In the genomic region with DNA sequence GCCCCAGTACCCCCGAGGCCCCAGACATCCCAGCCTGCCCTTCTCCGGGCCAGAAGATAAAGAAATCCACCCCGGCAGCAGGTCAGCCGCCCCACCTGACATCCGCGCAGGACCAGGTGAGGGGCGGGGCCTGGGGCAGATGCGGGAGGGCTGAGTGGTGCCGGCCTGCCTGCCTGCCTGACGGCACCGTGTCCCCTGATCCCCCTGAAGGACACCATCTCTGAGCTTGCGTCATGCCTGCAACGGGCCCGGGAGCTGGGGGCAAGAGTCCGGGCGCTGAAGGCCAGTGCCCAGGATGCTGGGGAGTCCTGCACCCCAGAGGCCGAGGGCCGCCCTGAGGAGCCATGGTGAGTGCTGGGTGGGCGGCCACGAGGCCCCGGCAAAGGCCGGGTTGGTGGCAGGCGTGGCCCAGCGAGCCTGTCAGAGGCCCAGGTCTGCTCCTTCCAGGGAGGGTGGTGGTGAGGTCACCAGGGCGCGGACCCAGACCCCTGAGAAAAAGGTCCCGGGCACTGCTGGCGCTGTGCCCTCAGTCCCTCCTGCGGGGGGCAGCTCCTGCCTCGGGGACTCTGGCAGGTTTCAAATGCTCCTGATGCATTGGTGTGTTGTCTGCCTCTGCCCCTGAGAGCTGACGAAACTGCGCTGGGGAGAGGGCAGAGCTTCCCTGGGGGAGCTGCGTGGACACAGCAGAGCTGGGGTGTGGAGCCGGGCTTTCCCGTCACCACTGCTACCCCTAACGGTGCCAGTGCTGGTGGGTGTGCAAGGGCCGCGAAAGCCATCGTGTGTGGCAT, we compare ENCODE assay signal across 1 cellular context.
TF ChIP-seq lines count a peak whose summit lies in the region.

No MANE protein-coding gene starts in this region.

TF ChIP-seq in K562, 482 proteins besides CTCF, POLR2A, EP300 and RAD21 (continues in another document):
- TF ChIP-seq ATF7 (IDR thresholded peaks at IDR 0.05) (peak; percentile 28; the same call in 1 of the 2 replicates), ESRRA (IDR thresholded peaks at IDR 0.05; ENCODE audit: borderline replicate concordance, low read depth) (0 out of 2 replicates have a peak, but pooled peaks have one; percentile 26), KAT7 (CRISPR knock-in tag; IDR thresholded peaks at IDR 0.05; ENCODE audit: borderline replicate concordance) (peak; percentile 96), ZNF830 (CRISPR knock-in tag; IDR thresholded peaks at IDR 0.05) (no peak), LCOR (CRISPR knock-in tag; IDR thresholded peaks at IDR 0.05) (peak; percentile 52; the same call in 1 of the 2 replicates), ZNF274 (IDR thresholded peaks at IDR 0.05; ENCODE audit: borderline replicate concordance, low read depth, low read length) (no peak), TGIF2 (CRISPR knock-in tag; IDR thresholded peaks at IDR 0.05) (0 out of 2 replicates have a peak, but pooled peaks have one; percentile 28), TARDBP (IDR thresholded peaks at IDR 0.05) (no peak), TCF7L2 (IDR thresholded peaks at IDR 0.05; ENCODE audit: low read depth, low read length) (no peak), HNRNPLL (IDR thresholded peaks at IDR 0.05; ENCODE audit: low read depth, low read length, poor library complexity, severe bottlenecking) (no peak), JUN (IDR thresholded peaks at IDR 0.05; ENCODE audit: borderline replicate concordance, low read depth, low read length) (no peak), JUN (CRISPR knock-in tag; IDR thresholded peaks at IDR 0.05; ENCODE audit: borderline replicate concordance) (no peak), HOXB6 (CRISPR knock-in tag; IDR thresholded peaks at IDR 0.05; ENCODE audit: borderline replicate concordance) (no peak), SIX5 (IDR thresholded peaks at IDR 0.05; ENCODE audit: borderline replicate concordance in 1 of 2, insufficient read depth in 1 of 2, low read depth in 1 of 2, low read length in 2 of 2) (no peak), PHF21A (IDR thresholded peaks at IDR 0.05; ENCODE audit: borderline replicate concordance, low read depth) (no peak), LARP7 (IDR thresholded peaks at IDR 0.05) (no peak), ELF2 (CRISPR knock-in tag; IDR thresholded peaks at IDR 0.05) (no peak), ZBED1 (IDR thresholded peaks at IDR 0.05) (no peak), KAT8 (IDR thresholded peaks at IDR 0.05; ENCODE audit: low read depth) (no peak), SIRT6 (IDR thresholded peaks at IDR 0.05; ENCODE audit: low read depth, low read length) (no peak), GTF2F1 (IDR thresholded peaks at IDR 0.05; ENCODE audit: low read depth, low read length) (no peak), CTBP1 (IDR thresholded peaks at IDR 0.05; ENCODE audit: borderline replicate concordance) (peak; percentile 17; the same call in 1 of the 2 replicates), MYC (IDR thresholded peaks at IDR 0.05; ENCODE audit: low read depth, low read length) (no peak), MYC (CRISPR knock-in tag; IDR thresholded peaks at IDR 0.05; ENCODE audit: borderline replicate concordance, low read depth) (no peak), U2AF2 (optimal IDR thresholded peaks at IDR 0.05; ENCODE audit: low read depth, low read length) (no peak), GATAD2B (IDR thresholded peaks at IDR 0.05; ENCODE audit: borderline replicate concordance) (no peak), ZNF644 (tag; IDR thresholded peaks at IDR 0.05; ENCODE audit: low read depth) (no peak), HINFP (tag; conservative IDR thresholded peaks at IDR 0.05; ENCODE audit: low read depth) (no peak), GABPB1 (CRISPR knock-in tag; IDR thresholded peaks at IDR 0.05) (peak; percentile 67), ILK (tag; IDR thresholded peaks at IDR 0.05; ENCODE audit: borderline replicate concordance, low read depth) (no peak), ZNF354B (CRISPR knock-in tag; IDR thresholded peaks at IDR 0.05) (no peak), NFIX (CRISPR knock-in tag; IDR thresholded peaks at IDR 0.05; ENCODE audit: low read depth) (no peak), CHD1 (IDR thresholded peaks at IDR 0.05; ENCODE audit: low read length) (peak; percentile 54), NFIC (IDR thresholded peaks at IDR 0.05) (peak; percentile 17; the same call in 1 of the 2 replicates), HNRNPK (IDR thresholded peaks at IDR 0.05; ENCODE audit: low read depth, low read length, poor library complexity, severe bottlenecking) (no peak), KDM1A (IDR thresholded peaks at IDR 0.05) (no peak), ZNF12 (CRISPR knock-in tag; IDR thresholded peaks at IDR 0.05) (no peak), ZNF224 (CRISPR knock-in tag; IDR thresholded peaks at IDR 0.05) (no peak), RERE (CRISPR knock-in tag; IDR thresholded peaks at IDR 0.05; ENCODE audit: borderline replicate concordance) (0 out of 2 replicates have a peak, but pooled peaks have one; percentile 54), FOXM1 (IDR thresholded peaks at IDR 0.05; ENCODE audit: low read depth) (no peak), FOXM1 (CRISPR knock-in tag; IDR thresholded peaks at IDR 0.05; ENCODE audit: low read depth) (0 out of 2 replicates have a peak, but pooled peaks have one; percentile 47), TFAP4 (CRISPR knock-in tag; IDR thresholded peaks at IDR 0.05; ENCODE audit: borderline replicate concordance) (peak; percentile 78), NR3C1 (CRISPR knock-in tag; IDR thresholded peaks at IDR 0.05) (no peak), ZEB2 (IDR thresholded peaks at IDR 0.05) (peak; percentile 14; the same call in 1 of the 2 replicates), GATA2 (CRISPR knock-in tag; IDR thresholded peaks at IDR 0.05) (no peak), BRD4 (IDR thresholded peaks at IDR 0.05) (no peak), CCNT2 (IDR thresholded peaks at IDR 0.05; ENCODE audit: borderline replicate concordance, extremely low read depth, insufficient read length, low read depth, low read length) (no peak), SP2 (IDR thresholded peaks at IDR 0.05; ENCODE audit: extremely low read depth, low read depth, low read length, poor library complexity, severe bottlenecking) (no peak), EGR1 (conservative IDR thresholded peaks at IDR 0.05) (no peak), DDX20 (tag; IDR thresholded peaks at IDR 0.05; ENCODE audit: low read depth) (no peak)
- TF ChIP-seq, protein P1, sequence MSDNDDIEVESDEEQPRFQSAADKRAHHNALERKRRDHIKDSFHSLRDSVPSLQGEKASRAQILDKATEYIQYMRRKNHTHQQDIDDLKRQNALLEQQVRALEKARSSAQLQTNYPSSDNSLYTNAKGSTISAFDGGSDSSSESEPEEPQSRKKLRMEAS (CRISPR knock-in tag; IDR thresholded peaks at IDR 0.05), result peak; percentile 34; the same call in 1 of the 2 replicates
- TF ChIP-seq, protein P2, sequence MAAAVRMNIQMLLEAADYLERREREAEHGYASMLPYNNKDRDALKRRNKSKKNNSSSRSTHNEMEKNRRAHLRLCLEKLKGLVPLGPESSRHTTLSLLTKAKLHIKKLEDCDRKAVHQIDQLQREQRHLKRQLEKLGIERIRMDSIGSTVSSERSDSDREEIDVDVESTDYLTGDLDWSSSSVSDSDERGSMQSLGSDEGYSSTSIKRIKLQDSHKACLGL (CRISPR knock-in tag; IDR thresholded peaks at IDR 0.05; ENCODE audit: borderline replicate concordance, poor library complexity, severe bottlenecking), result no peak
- TF ChIP-seq, protein P3, sequence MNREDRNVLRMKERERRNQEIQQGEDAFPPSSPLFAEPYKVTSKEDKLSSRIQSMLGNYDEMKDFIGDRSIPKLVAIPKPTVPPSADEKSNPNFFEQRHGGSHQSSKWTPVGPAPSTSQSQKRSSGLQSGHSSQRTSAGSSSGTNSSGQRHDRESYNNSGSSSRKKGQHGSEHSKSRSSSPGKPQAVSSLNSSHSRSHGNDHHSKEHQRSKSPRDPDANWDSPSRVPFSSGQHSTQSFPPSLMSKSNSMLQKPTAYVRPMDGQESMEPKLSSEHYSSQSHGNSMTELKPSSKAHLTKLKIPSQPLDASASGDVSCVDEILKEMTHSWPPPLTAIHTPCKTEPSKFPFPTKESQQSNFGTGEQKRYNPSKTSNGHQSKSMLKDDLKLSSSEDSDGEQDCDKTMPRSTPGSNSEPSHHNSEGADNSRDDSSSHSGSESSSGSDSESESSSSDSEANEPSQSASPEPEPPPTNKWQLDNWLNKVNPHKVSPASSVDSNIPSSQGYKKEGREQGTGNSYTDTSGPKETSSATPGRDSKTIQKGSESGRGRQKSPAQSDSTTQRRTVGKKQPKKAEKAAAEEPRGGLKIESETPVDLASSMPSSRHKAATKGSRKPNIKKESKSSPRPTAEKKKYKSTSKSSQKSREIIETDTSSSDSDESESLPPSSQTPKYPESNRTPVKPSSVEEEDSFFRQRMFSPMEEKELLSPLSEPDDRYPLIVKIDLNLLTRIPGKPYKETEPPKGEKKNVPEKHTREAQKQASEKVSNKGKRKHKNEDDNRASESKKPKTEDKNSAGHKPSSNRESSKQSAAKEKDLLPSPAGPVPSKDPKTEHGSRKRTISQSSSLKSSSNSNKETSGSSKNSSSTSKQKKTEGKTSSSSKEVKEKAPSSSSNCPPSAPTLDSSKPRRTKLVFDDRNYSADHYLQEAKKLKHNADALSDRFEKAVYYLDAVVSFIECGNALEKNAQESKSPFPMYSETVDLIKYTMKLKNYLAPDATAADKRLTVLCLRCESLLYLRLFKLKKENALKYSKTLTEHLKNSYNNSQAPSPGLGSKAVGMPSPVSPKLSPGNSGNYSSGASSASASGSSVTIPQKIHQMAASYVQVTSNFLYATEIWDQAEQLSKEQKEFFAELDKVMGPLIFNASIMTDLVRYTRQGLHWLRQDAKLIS (CRISPR knock-in tag; IDR thresholded peaks at IDR 0.05), result peak; percentile 89; the same call in 1 of the 2 replicates
- TF ChIP-seq, protein P4, sequence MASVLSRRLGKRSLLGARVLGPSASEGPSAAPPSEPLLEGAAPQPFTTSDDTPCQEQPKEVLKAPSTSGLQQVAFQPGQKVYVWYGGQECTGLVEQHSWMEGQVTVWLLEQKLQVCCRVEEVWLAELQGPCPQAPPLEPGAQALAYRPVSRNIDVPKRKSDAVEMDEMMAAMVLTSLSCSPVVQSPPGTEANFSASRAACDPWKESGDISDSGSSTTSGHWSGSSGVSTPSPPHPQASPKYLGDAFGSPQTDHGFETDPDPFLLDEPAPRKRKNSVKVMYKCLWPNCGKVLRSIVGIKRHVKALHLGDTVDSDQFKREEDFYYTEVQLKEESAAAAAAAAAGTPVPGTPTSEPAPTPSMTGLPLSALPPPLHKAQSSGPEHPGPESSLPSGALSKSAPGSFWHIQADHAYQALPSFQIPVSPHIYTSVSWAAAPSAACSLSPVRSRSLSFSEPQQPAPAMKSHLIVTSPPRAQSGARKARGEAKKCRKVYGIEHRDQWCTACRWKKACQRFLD (CRISPR knock-in tag; IDR thresholded peaks at IDR 0.05), result no peak
- TF ChIP-seq, protein P5, sequence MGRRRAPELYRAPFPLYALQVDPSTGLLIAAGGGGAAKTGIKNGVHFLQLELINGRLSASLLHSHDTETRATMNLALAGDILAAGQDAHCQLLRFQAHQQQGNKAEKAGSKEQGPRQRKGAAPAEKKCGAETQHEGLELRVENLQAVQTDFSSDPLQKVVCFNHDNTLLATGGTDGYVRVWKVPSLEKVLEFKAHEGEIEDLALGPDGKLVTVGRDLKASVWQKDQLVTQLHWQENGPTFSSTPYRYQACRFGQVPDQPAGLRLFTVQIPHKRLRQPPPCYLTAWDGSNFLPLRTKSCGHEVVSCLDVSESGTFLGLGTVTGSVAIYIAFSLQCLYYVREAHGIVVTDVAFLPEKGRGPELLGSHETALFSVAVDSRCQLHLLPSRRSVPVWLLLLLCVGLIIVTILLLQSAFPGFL (CRISPR knock-in tag; IDR thresholded peaks at IDR 0.05), result 0 out of 2 replicates have a peak, but pooled peaks have one; percentile 42
